ENCODE assay signal across 11 cellular contexts in the genomic region with DNA sequence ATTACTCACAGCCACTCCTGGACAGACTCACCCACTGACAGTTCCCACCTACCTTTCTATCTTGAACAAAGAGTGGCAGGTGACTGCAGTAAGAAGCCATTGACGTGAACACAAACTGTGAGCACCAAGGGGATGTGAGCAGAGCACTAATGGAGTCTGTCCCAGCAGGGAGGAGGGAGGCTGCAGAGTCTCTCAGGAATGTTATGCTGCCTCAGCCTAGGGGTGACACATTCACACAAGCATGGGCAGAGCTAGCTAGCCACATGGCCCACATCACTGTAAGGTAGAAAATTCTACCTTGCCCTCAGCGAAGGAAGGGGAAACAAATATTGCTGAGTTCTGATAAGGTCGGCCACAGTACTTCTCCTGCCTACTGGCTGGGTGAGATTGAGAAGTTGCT. TPM values are rescaled to one million over a fixed set of nuclear protein-coding genes. Genes with fewer than 3 reads are reported as not detected.
DNase-seq lines count a peak whose midpoint lies in the region; ATAC-seq, FAIRE-seq and TF ChIP-seq lines count a peak whose summit lies in the region.
"Had no signal": no experiment of that assay in that cellular context is flagged by ENCODE, and none has a peak within 500 bp of the region (broad histone marks: within the 10 kb centered on the region; RNA-seq: fewer than 3 reads in every experiment).

No MANE protein-coding gene starts in this region.

- in situ Hi-C loops in HepG2 (cut with HindIII; ENCODE audit: extremely low pct_ligation_motif_present, low pct_unique_long_range_greater_than_20kb) (no loop called here), transverse colon (cut with MboI; ENCODE audit: low pct_ligation_motif_present in 1 of 4, low pct_unique_long_range_greater_than_20kb in 1 of 4, low sequenced_read_pairs in 3 of 4) (no loop called here)

- H3K4me1 ChIP-seq in HepG2 (ENCODE audit: insufficient read depth, low read length) (peaks cover 11% of the 10 kb centered on the region), right lobe of liver (peaks cover 0 to 13% (median 4%) of the 10 kb centered on the region in 4 donors), transverse colon (peaks cover 13 to 35% (median 23%) of the 10 kb centered on the region in 4 donors)

- no peaks in the 10 kb centered on the region for H4K20me1 ChIP-seq in HepG2 (ENCODE audit: insufficient read depth, low read length)

- H3K36me3 ChIP-seq in HepG2 (replicated peaks in 1 of 2; ENCODE audit: control insufficient read depth in 1 of 2, insufficient read depth in 2 of 2, low read length in 2 of 2) = no peaks in the 10 kb centered on the region
- H3K36me3 ChIP-seq in right lobe of liver = no peaks in the 10 kb centered on the region
- H3K36me3 ChIP-seq in transverse colon = no peaks in the 10 kb centered on the region
- H3K36me3 ChIP-seq: thyroid gland had no signal

- no peak for FAIRE-seq in HepG2 (lab: Jason Lieb, UNC)

- TF ChIP-seq EP300 in HepG2 (IDR thresholded peaks at IDR 0.05; ENCODE audit: low read depth in 2 of 2, low read length in 2 of 2) = no peak
- no peak for TF ChIP-seq EP300 in HepG2 (CRISPR knock-in tag; IDR thresholded peaks at IDR 0.05; ENCODE audit: borderline replicate concordance)
- no peak for TF ChIP-seq EP300 in transverse colon (IDR thresholded peaks at IDR 0.05; ENCODE audit: low read depth)

- TF ChIP-seq POLR2A in HepG2 (IDR thresholded peaks at IDR 0.05; ENCODE audit: insufficient read depth in 1 of 2, low read depth in 2 of 2, low read length in 2 of 2) = no peak
- TF ChIP-seq POLR2A in right lobe of liver (IDR thresholded peaks at IDR 0.05) = no peak
- no peak for TF ChIP-seq POLR2A in transverse colon (IDR thresholded peaks at IDR 0.05)

- intact Hi-C loops in HepG2 (cut with micrococcal nuclease; ENCODE audit: unreplicated experiment) (no loop called here), right lobe of liver (cut with DNase I) (no loop called here), posterior vena cava (cut with DNase I) (loop anchor here (10.0 kb wide), 2 partner anchors 62 to 202 kb away; no protein-coding TSS in a partner anchor), transverse colon (cut with DNase I; ENCODE audit: low total_unique reads) (loop anchor here (10.0 kb wide), 1 partner anchor 202 kb away; no protein-coding TSS in a partner anchor)

- ATAC-seq in HepG2 (no peak), right lobe of liver (no peak), GM21528 (IDR thresholded peaks at IDR 0.05; ENCODE audit: low FRiP score, unreplicated experiment) (no peak)

- DNase-seq in HepG2 (ENCODE audit: low spot score) (no peak), right lobe of liver (no peak), iPS DF 19.7 (ENCODE audit: low read depth, low spot score) (peak; percentile 45), posterior vena cava (ENCODE audit: low spot score) (no peak), transverse colon (no peak), globus pallidus (ENCODE audit: low spot score) (no peak)
- DNase-seq: activated CD8-positive, alpha-beta memory T cell treated with anti-CD3 and anti-CD28 coated beads, Interleukin-2, amount 50 U/mL, for 4 hours; effector CD8-positive, alpha-beta T cell; thyroid gland had no signal

- H2AFZ ChIP-seq in HepG2 (ENCODE audit: low read length) = no peak overlapping the region

- TF ChIP-seq RAD21 in HepG2 (CRISPR knock-in tag; IDR thresholded peaks at IDR 0.05) = no peak

- no TSS peak for BruUV-seq in HepG2 (replicated peaks; lab: Mats Ljungman, UMichigan)

- H3K27ac ChIP-seq in HepG2 (ENCODE audit: extremely low read length, insufficient read depth, low read length) (no peak overlapping the region), right lobe of liver (no peak overlapping the region), VCaP (peak overlapping the region; percentile 77), transverse colon (peak overlapping the region in 2 of 4 donors; percentile 59 to 75)
- H3K27ac ChIP-seq: thyroid gland had no signal

- no peaks in the 10 kb centered on the region for H3K27me3 ChIP-seq in HepG2 (ENCODE audit: control insufficient read depth in 1 of 2, insufficient read depth in 2 of 2, low read length in 2 of 2)
- H3K27me3 ChIP-seq in right lobe of liver = no peaks in the 10 kb centered on the region
- H3K27me3 ChIP-seq in transverse colon = no peaks in the 10 kb centered on the region
- H3K27me3 ChIP-seq: thyroid gland had no signal

- POLR2A ChIA-PET in HepG2 (lab: Yijun Ruan, JAX) = no interaction called here

- H3K4me3 ChIP-seq in HepG2 (replicated peaks in 1 of 3; ENCODE audit: insufficient read depth in 1 of 3, low read depth in 2 of 3, low read length in 3 of 3) = no peak overlapping the region
- no peak overlapping the region for H3K4me3 ChIP-seq in right lobe of liver
- H3K4me3 ChIP-seq in transverse colon = no peak overlapping the region
- H3K4me3 ChIP-seq: thyroid gland had no signal

- no peak overlapping the region for H3K4me2 ChIP-seq in HepG2 (ENCODE audit: low read depth, low read length)

- no peak for TF ChIP-seq CTCF in HepG2 (CRISPR knock-in tag; IDR thresholded peaks at IDR 0.05)
- TF ChIP-seq CTCF in right lobe of liver (IDR thresholded peaks at IDR 0.05) = no peak
- no peak for TF ChIP-seq CTCF in VCaP (conservative IDR thresholded peaks at IDR 0.05)
- no peak for TF ChIP-seq CTCF in transverse colon (IDR thresholded peaks at IDR 0.05)

- H3K9me3 ChIP-seq in HepG2 (ENCODE audit: low read length) (no peaks in the 10 kb centered on the region), right lobe of liver (no peaks in the 10 kb centered on the region), transverse colon (no peaks in the 10 kb centered on the region)
- H3K9me3 ChIP-seq: thyroid gland had no signal

- H3K9ac ChIP-seq in HepG2 (ENCODE audit: insufficient read depth, low read depth, low read length) = no peak overlapping the region

- CTCF ChIA-PET in HepG2 (lab: Yijun Ruan, JAX; ENCODE audit: low intra/inter-chr PET ratio, low total read pairs) = no interaction called here

- H3K79me2 ChIP-seq in HepG2 (ENCODE audit: insufficient read depth, low read length) = no peaks in the 10 kb centered on the region

- 33% methylated on average over 3 of the region's 3 CpGs for WGBS in HepG2 (ENCODE audit: low lambda C conversion rate)
- WGBS in right lobe of liver (ENCODE audit: insufficient coverage, low coverage, low lambda C conversion rate, missing lambda C conversion rate) = 53% methylated on average over 2 of the region's 3 CpGs
- 69 to 90% methylated on average over 2 to 3 of the region's 3 CpGs for WGBS in transverse colon (ENCODE audit: low coverage in 1 of 2), 2 donors

TF ChIP-seq in HepG2, 621 proteins besides CTCF, POLR2A, EP300 and RAD21:
- TF ChIP-seq ZNF263 (CRISPR knock-in tag; IDR thresholded peaks at IDR 0.05) (peak; percentile 61; the same call in 1 of the 2 replicates), KLF11 (CRISPR knock-in tag; IDR thresholded peaks at IDR 0.05) (no peak)

RNA-seq across cellular contexts. Expression of a gene that starts 56.8 kb away (rescaled TPM):
- total RNA-seq in HepG2 (2016; rRNA removed; fragmentation: Illumina TruSeq; extraction: Trizol) = 5.2 and 11.3 TPM in 2 replicates
- 0.30 and 0.44 TPM in 2 replicates for total RNA-seq in HepG2 (2016; cell fraction: cytosol; rRNA removed; fragmentation: Illumina TruSeq; extraction: Trizol; ENCODE audit: low read depth)
- 4.6 and 10.3 TPM in 2 replicates for total RNA-seq in HepG2 (2016; cell fraction: insoluble cytoplasmic fraction; rRNA removed; fragmentation: Illumina TruSeq; extraction: Trizol)
- 2.2 and 2.3 TPM in 2 replicates for total RNA-seq in HepG2 (2016; cell fraction: membrane; rRNA removed; fragmentation: Illumina TruSeq; extraction: Trizol)
- total RNA-seq in HepG2 (2016; cell fraction: nucleus; rRNA removed; fragmentation: Illumina TruSeq; extraction: Trizol) = 10.6 and 12.9 TPM in 2 replicates
- polyA plus RNA-seq in HepG2 (2011; rRNA removed) = 3.3 and 3.5 TPM in 2 replicates
- polyA plus RNA-seq in HepG2 (2011; cell fraction: cytosol; rRNA removed) = 2.2 and 2.7 TPM in 2 replicates
- 1.7 and 1.8 TPM in 2 replicates for polyA plus RNA-seq in HepG2 (2011; cell fraction: nucleus; rRNA removed)
- polyA plus RNA-seq in HepG2 (2012) = 2.2 and 3.3 TPM in 2 replicates
- 0.94 and 1.1 TPM in 2 replicates for polyA plus RNA-seq in HepG2 (2016; cell fraction: cytosol; fragmentation: Illumina TruSeq; extraction: Trizol; ENCODE audit: low read depth)
- 4.4 and 4.6 TPM in 2 replicates for polyA plus RNA-seq in HepG2 (2016; cell fraction: insoluble cytoplasmic fraction; fragmentation: Illumina TruSeq; extraction: Trizol; ENCODE audit: low read depth)
- 1.9 and 2.4 TPM in 2 replicates for polyA plus RNA-seq in HepG2 (2016; cell fraction: membrane; fragmentation: Illumina TruSeq; extraction: Trizol; ENCODE audit: low read depth)
- polyA plus RNA-seq in HepG2 (2016; cell fraction: nucleus; fragmentation: Illumina TruSeq; extraction: Trizol; ENCODE audit: insufficient read depth, low read depth) = 15.1 and 17.0 TPM in 2 replicates
- polyA minus RNA-seq in HepG2 (2011; rRNA and poly(A)+ RNA removed; ENCODE audit: low replicate concordance) = 7.4 and 47.2 TPM in 2 replicates
- 2.9 and 5.4 TPM in 2 replicates for polyA minus RNA-seq in HepG2 (2011; cell fraction: cytosol; rRNA and poly(A)+ RNA removed)
- polyA minus RNA-seq in HepG2 (2011; cell fraction: nucleus; rRNA and poly(A)+ RNA removed) = 3.1 and 3.5 TPM in 2 replicates
- total RNA-seq in right lobe of liver = 10 to 100 TPM; 12.6 to 28.1 (median 17.5) TPM
- total RNA-seq in posterior vena cava = 100 to 1,000 TPM in 1 of 2 donors, 10 to 100 TPM in 1; 99.4 to 153 TPM
- total RNA-seq in transverse colon = 10 to 100 TPM; 39.6 to 98.9 (median 73.9) TPM

Comparison
In these comparisons a context has a peak if more than half of its experiments do, and no peak if none do; other contexts are left out.
1. intact Hi-C loops: an anchor here in posterior vena cava (10.0 kb wide) and transverse colon (10.0 kb wide); none called in HepG2 and right lobe of liver.